ENCODE assay signal across 7 cellular contexts in genomic region chr12:6936642-6937480, GRCh38. TPM values are rescaled to one million over a fixed set of nuclear protein-coding genes. Genes with fewer than 3 reads are reported as not detected.
DNase-seq lines count a peak whose midpoint lies in the region; FAIRE-seq and TF ChIP-seq lines count a peak whose summit lies in the region.
"Had no signal": no experiment of that assay in that cellular context is flagged by ENCODE, and none has a peak within 500 bp of the region (broad histone marks: within the 10 kb centered on the region; RNA-seq: fewer than 3 reads in every experiment).

No MANE protein-coding gene starts in this region.

- H3K9me1 ChIP-seq in keratinocyte (ENCODE audit: control insufficient read depth, extremely low read depth, insufficient read depth, low read length) = no peaks in the 10 kb centered on the region

- TF ChIP-seq POLR2A in transverse colon (IDR thresholded peaks at IDR 0.05) = no peak

- H3K27ac Mint-ChIP-seq in activated CD4-positive, alpha-beta memory T cell treated with anti-CD3 and anti-CD28 coated beads, Interleukin-2, amount 10 ng/mL, durations not matched to agents 7 days and 5 days = peak overlapping the region; percentile 95

- H3K9ac ChIP-seq in keratinocyte (ENCODE audit: control insufficient read depth, extremely low read depth, insufficient read depth, low read length) = peak overlapping the region; percentile 81

- dilution Hi-C loops in keratinocyte (cut with MboI; ENCODE audit: extremely low pct_ligation_motif_present, low sequenced_read_pairs) = no loop called here

- H3K36me3 ChIP-seq in keratinocyte (ENCODE audit: control insufficient read depth in 2 of 2, extremely low read depth in 1 of 2, insufficient read depth in 2 of 2, low read length in 2 of 2) (peaks cover 23 to 33% of the 10 kb centered on the region in 2 experiments), transverse colon (peaks cover 0 to 8% (median 0%) of the 10 kb centered on the region in 4 donors)

- H3K9me3 ChIP-seq in keratinocyte (ENCODE audit: control insufficient read depth, low read depth, low read length) (no peaks in the 10 kb centered on the region), transverse colon (no peaks in the 10 kb centered on the region)

- H3K27ac ChIP-seq in keratinocyte (ENCODE audit: control insufficient read depth, insufficient read depth, low read length) (no peak overlapping the region), transverse colon (peak overlapping the region; percentile 90 to 99 (median 96))

- H3K36me3 Mint-ChIP-seq in activated CD4-positive, alpha-beta memory T cell treated with anti-CD3 and anti-CD28 coated beads, Interleukin-2, amount 10 ng/mL, durations not matched to agents 7 days and 5 days (ENCODE audit: low read depth) = peaks cover 38% of the 10 kb centered on the region

- DNase-seq in NCI-H345 (lab: John Stamatoyannopoulos, UW) = peak; percentile 23
- DNase-seq in NCI-H345 treated with DMSO at 0.1 percent for 48 hours (lab: John Stamatoyannopoulos, UW; ENCODE audit: unreplicated experiment) = no peak
- peak; percentile 63 for DNase-seq in activated CD4-positive, alpha-beta memory T cell treated with anti-CD3 and anti-CD28 coated beads, Interleukin-2, amount 10 ng/mL, durations not matched to agents 7 days and 5 days
- DNase-seq in keratinocyte (ENCODE audit: low read depth, low spot score) = no peak
- no peak for DNase-seq in transverse colon
- no peak for DNase-seq in HT-29 (ENCODE audit: low spot score)

- H3K4me3 ChIP-seq in keratinocyte (ENCODE audit: control insufficient read depth in 2 of 3, extremely low read depth in 1 of 3, insufficient read depth in 2 of 3, low read depth in 1 of 3, low read length in 3 of 3) (peak overlapping the region; percentile 49 to 63 (median 56)), transverse colon (peak overlapping the region in 3 of 4 donors; percentile 51 to 59 (median 53))

- TF ChIP-seq EP300 in transverse colon (IDR thresholded peaks at IDR 0.05; ENCODE audit: low read depth) = no peak

- H3K9me3 Mint-ChIP-seq in activated CD4-positive, alpha-beta memory T cell treated with anti-CD3 and anti-CD28 coated beads, Interleukin-2, amount 10 ng/mL, durations not matched to agents 7 days and 5 days = no peaks in the 10 kb centered on the region

- in situ Hi-C loops in transverse colon (cut with MboI; ENCODE audit: low pct_ligation_motif_present in 1 of 4, low pct_unique_long_range_greater_than_20kb in 1 of 4, low sequenced_read_pairs in 3 of 4) = loop anchor here in 2 of 4 donors (25.0 kb wide), 1 partner anchor 175 kb away; the partner anchor contains the start of gene C1RL (in 2 of the 2)

- H3K4me2 ChIP-seq in keratinocyte (ENCODE audit: control insufficient read depth, extremely low read depth, insufficient read depth, low read depth, low read length) = peak overlapping the region; percentile 81

- H4K20me1 ChIP-seq in keratinocyte (ENCODE audit: control insufficient read depth, extremely low read depth, insufficient read depth, low read length) = no peaks in the 10 kb centered on the region

- H3K27me3 Mint-ChIP-seq in activated CD4-positive, alpha-beta memory T cell treated with anti-CD3 and anti-CD28 coated beads, Interleukin-2, amount 10 ng/mL, durations not matched to agents 7 days and 5 days = no peaks in the 10 kb centered on the region

- H3K27me3 ChIP-seq in keratinocyte (ENCODE audit: control insufficient read depth, extremely low read depth, insufficient read depth, low read length) (no peaks in the 10 kb centered on the region), transverse colon (no peaks in the 10 kb centered on the region)

- H3K4me1 ChIP-seq in keratinocyte (ENCODE audit: control insufficient read depth, extremely low read depth, insufficient read depth, low read length) = peaks cover 4% of the 10 kb centered on the region
- peaks cover 22 to 53% (median 44%) of the 10 kb centered on the region in 4 donors for H3K4me1 ChIP-seq in transverse colon

- FAIRE-seq in keratinocyte (lab: Jason Lieb, UNC) = no peak
- FAIRE-seq: islet of Langerhans had no signal

- POLR2A ChIA-PET in activated CD4-positive, alpha-beta memory T cell treated with anti-CD3 and anti-CD28 coated beads, Interleukin-2, amount 10 ng/mL, durations not matched to agents 7 days and 5 days (lab: Charles Lee) = interaction anchor here (0.7 to 19.4 kb wide), 21 partner anchors 10 to 248 kb away, joined by 3 to 295 read pairs (median 6); partner anchors contain the start of genes ATN1, C12orf57, C1RL and CDCA3

- intact Hi-C loops in transverse colon (cut with DNase I; ENCODE audit: low total_unique reads) = loop anchor here (5.0 kb wide), 1 partner anchor 65 kb away; the partner anchor contains the start of gene SPSB2

- peaks cover 61% of the 10 kb centered on the region for H3K4me1 Mint-ChIP-seq in activated CD4-positive, alpha-beta memory T cell treated with anti-CD3 and anti-CD28 coated beads, Interleukin-2, amount 10 ng/mL, durations not matched to agents 7 days and 5 days

- CTCF ChIA-PET in activated CD4-positive, alpha-beta memory T cell treated with anti-CD3 and anti-CD28 coated beads, Interleukin-2, amount 10 ng/mL, durations not matched to agents 7 days and 5 days (lab: Charles Lee) = interaction anchor here (0.7 to 6.5 kb wide), 20 partner anchors 8 to 176 kb away, joined by 3 to 71 read pairs (median 10); partner anchors contain the start of genes ATN1, C1RL, LPCAT3 and PTPN6

- no peak overlapping the region for H2AFZ ChIP-seq in keratinocyte (ENCODE audit: control insufficient read depth, low read length)

- peak overlapping the region; percentile 88 for H3K4me3 Mint-ChIP-seq in activated CD4-positive, alpha-beta memory T cell treated with anti-CD3 and anti-CD28 coated beads, Interleukin-2, amount 10 ng/mL, durations not matched to agents 7 days and 5 days

- H3K79me2 ChIP-seq in keratinocyte (ENCODE audit: control insufficient read depth, insufficient read depth, low read length) = peaks cover 11% of the 10 kb centered on the region

- 46 to 80% methylated on average over 1 to 17 of the region's 36 CpGs for WGBS in transverse colon (ENCODE audit: low coverage in 1 of 2), 2 donors

- no peak for TF ChIP-seq CTCF in keratinocyte (optimal IDR thresholded peaks at IDR 0.05 in 1 of 3, IDR thresholded peaks at IDR 0.05 in 1 of 3, conservative IDR thresholded peaks at IDR 0.05 in 1 of 3; ENCODE audit: extremely low read depth in 1 of 3, insufficient read depth in 2 of 3, low read length in 3 of 3)
- no peak for TF ChIP-seq CTCF in transverse colon (IDR thresholded peaks at IDR 0.05)

RNA-seq across cellular contexts. Expression of gene RNU7-1, which starts 6.8 kb away (rescaled TPM):
- not detected for total RNA-seq in activated CD4-positive, alpha-beta memory T cell treated with anti-CD3 and anti-CD28 coated beads, Interleukin-2, amount 10 ng/mL, durations not matched to agents 7 days and 5 days
- polyA plus RNA-seq in keratinocyte = not detected in 3 replicates
- not detected for polyA plus RNA-seq in keratinocyte (2011; ENCODE audit: low read depth)
- not detected in 2 replicates for polyA plus RNA-seq in keratinocyte (2011; cell fraction: cytosol; rRNA removed)
- not detected in 2 replicates for polyA plus RNA-seq in keratinocyte (2011; cell fraction: nucleus; rRNA removed)
- polyA plus RNA-seq in keratinocyte (2012; ENCODE audit: low replicate concordance) = not detected in 2 replicates
- not detected in 3 replicates for polyA minus RNA-seq in keratinocyte
- not detected for polyA minus RNA-seq in keratinocyte (2011; cell fraction: cytosol; rRNA and poly(A)+ RNA removed)
- polyA minus RNA-seq in keratinocyte (2011; cell fraction: nucleus; rRNA and poly(A)+ RNA removed) = not detected in 2 replicates
- not detected for total RNA-seq in transverse colon
- total RNA-seq in HT-29 (2014; rRNA removed; shearing (Covaris generic)) = not detected in 2 replicates

RNA-seq across cellular contexts. Expression of gene C12orf57, which starts 7.0 kb away (rescaled TPM):
- total RNA-seq in activated CD4-positive, alpha-beta memory T cell treated with anti-CD3 and anti-CD28 coated beads, Interleukin-2, amount 10 ng/mL, durations not matched to agents 7 days and 5 days = 100 to 1,000 TPM; 141 TPM
- polyA plus RNA-seq in keratinocyte = 121 to 211 TPM (median 137 TPM) in 3 replicates
- 27.9 TPM for polyA plus RNA-seq in keratinocyte (2011; ENCODE audit: low read depth)
- 145 and 239 TPM in 2 replicates for polyA plus RNA-seq in keratinocyte (2011; cell fraction: cytosol; rRNA removed)
- polyA plus RNA-seq in keratinocyte (2011; cell fraction: nucleus; rRNA removed) = 64.7 and 79.2 TPM in 2 replicates
- polyA plus RNA-seq in keratinocyte (2012; ENCODE audit: low replicate concordance) = 106 and 137 TPM in 2 replicates
- polyA minus RNA-seq in keratinocyte = 30.4 to 74.9 TPM (median 35.3 TPM) in 3 replicates
- 64.5 TPM for polyA minus RNA-seq in keratinocyte (2011; cell fraction: cytosol; rRNA and poly(A)+ RNA removed)
- 20.9 and 21.8 TPM in 2 replicates for polyA minus RNA-seq in keratinocyte (2011; cell fraction: nucleus; rRNA and poly(A)+ RNA removed)
- total RNA-seq in transverse colon = 100 to 1,000 TPM; 303 to 452 (median 386) TPM
- total RNA-seq in HT-29 (2014; rRNA removed; shearing (Covaris generic)) = 102 and 112 TPM in 2 replicates

RNA-seq across cellular contexts. Expression of gene ATN1, which starts 9.1 kb away (rescaled TPM):
- 10 to 100 TPM; 33.9 to 34.6 TPM for total RNA-seq in activated CD4-positive, alpha-beta memory T cell treated with anti-CD3 and anti-CD28 coated beads, Interleukin-2, amount 10 ng/mL, durations not matched to agents 7 days and 5 days
- 4.8 to 7.8 TPM (median 6.2 TPM) in 3 replicates for polyA plus RNA-seq in keratinocyte
- 11.8 TPM for polyA plus RNA-seq in keratinocyte (2011; ENCODE audit: low read depth)
- polyA plus RNA-seq in keratinocyte (2011; cell fraction: cytosol; rRNA removed) = 6.7 and 15.7 TPM in 2 replicates
- 29.2 and 44.9 TPM in 2 replicates for polyA plus RNA-seq in keratinocyte (2011; cell fraction: nucleus; rRNA removed)
- polyA plus RNA-seq in keratinocyte (2012; ENCODE audit: low replicate concordance) = 20.5 and 38.3 TPM in 2 replicates
- 5.9 to 102 TPM (median 8.5 TPM) in 3 replicates for polyA minus RNA-seq in keratinocyte
- 23.6 TPM for polyA minus RNA-seq in keratinocyte (2011; cell fraction: cytosol; rRNA and poly(A)+ RNA removed)
- polyA minus RNA-seq in keratinocyte (2011; cell fraction: nucleus; rRNA and poly(A)+ RNA removed) = 18.5 and 20.6 TPM in 2 replicates
- total RNA-seq in transverse colon = 100 to 1,000 TPM in 2 of 4 donors, 10 to 100 TPM in 2; 59.1 to 160 (median 112) TPM
- 22.0 and 36.9 TPM in 2 replicates for total RNA-seq in HT-29 (2014; rRNA removed; shearing (Covaris generic))

RNA-seq across cellular contexts. Expression of gene PTPN6, which starts 14.3 kb away (rescaled TPM):
- 100 to 1,000 TPM; 295 to 299 TPM for total RNA-seq in activated CD4-positive, alpha-beta memory T cell treated with anti-CD3 and anti-CD28 coated beads, Interleukin-2, amount 10 ng/mL, durations not matched to agents 7 days and 5 days
- 18.7 to 21.0 TPM (median 19.7 TPM) in 3 replicates for polyA plus RNA-seq in keratinocyte
- polyA plus RNA-seq in keratinocyte (2011; ENCODE audit: low read depth) = 29.9 TPM
- polyA plus RNA-seq in keratinocyte (2011; cell fraction: cytosol; rRNA removed) = 11.7 and 19.6 TPM in 2 replicates
- polyA plus RNA-seq in keratinocyte (2011; cell fraction: nucleus; rRNA removed) = 28.5 and 37.9 TPM in 2 replicates
- polyA plus RNA-seq in keratinocyte (2012; ENCODE audit: low replicate concordance) = 24.7 and 25.1 TPM in 2 replicates
- polyA minus RNA-seq in keratinocyte = 14.2 to 34.8 TPM (median 17.7 TPM) in 3 replicates
- 23.8 TPM for polyA minus RNA-seq in keratinocyte (2011; cell fraction: cytosol; rRNA and poly(A)+ RNA removed)
- 5.6 and 10.3 TPM in 2 replicates for polyA minus RNA-seq in keratinocyte (2011; cell fraction: nucleus; rRNA and poly(A)+ RNA removed)
- 10 to 100 TPM; 21.7 to 49.0 (median 36.1) TPM for total RNA-seq in transverse colon
- total RNA-seq in HT-29 (2014; rRNA removed; shearing (Covaris generic)) = 29.2 and 35.2 TPM in 2 replicates

RNA-seq across cellular contexts. Expression of gene ENO2, which starts 22.5 kb away (rescaled TPM):
- 100 to 1,000 TPM; 206 to 207 TPM for total RNA-seq in activated CD4-positive, alpha-beta memory T cell treated with anti-CD3 and anti-CD28 coated beads, Interleukin-2, amount 10 ng/mL, durations not matched to agents 7 days and 5 days
- 0.87 to 1.7 TPM (median 1.1 TPM) in 3 replicates for polyA plus RNA-seq in keratinocyte
- polyA plus RNA-seq in keratinocyte (2011; ENCODE audit: low read depth) = 2.3 TPM
- polyA plus RNA-seq in keratinocyte (2011; cell fraction: cytosol; rRNA removed) = 0.57 and 0.58 TPM in 2 replicates
- 2.6 and 2.7 TPM in 2 replicates for polyA plus RNA-seq in keratinocyte (2011; cell fraction: nucleus; rRNA removed)
- polyA plus RNA-seq in keratinocyte (2012; ENCODE audit: low replicate concordance) = 0.78 and 7.9 TPM in 2 replicates
- 0.46 to 4.6 TPM (median 1.3 TPM) in 3 replicates for polyA minus RNA-seq in keratinocyte
- not detected for polyA minus RNA-seq in keratinocyte (2011; cell fraction: cytosol; rRNA and poly(A)+ RNA removed)
- 0.39 and 1.5 TPM in 2 replicates for polyA minus RNA-seq in keratinocyte (2011; cell fraction: nucleus; rRNA and poly(A)+ RNA removed)
- total RNA-seq in transverse colon = 10 to 100 TPM in 2 of 4 donors, 1 to 10 TPM in 2; 7.2 to 14.1 (median 9.6) TPM
- total RNA-seq in HT-29 (2014; rRNA removed; shearing (Covaris generic)) = 7.7 and 9.1 TPM in 2 replicates

Comparison
In these comparisons a context has a peak if more than half of its experiments do, and no peak if none do; other contexts are left out.
1. DNase-seq: peak in NCI-H345 (single experiment) and activated CD4-positive, alpha-beta memory T cell treated with anti-CD3 and anti-CD28 coated beads, Interleukin-2, amount 10 ng/mL, durations not matched to agents 7 days and 5 days (single experiment); none in NCI-H345 treated with DMSO at 0.1 percent for 48 hours (single experiment), keratinocyte (single experiment), transverse colon (single experiment) and HT-29 (single experiment).